20 cellular contexts compared by ENCODE assay signal in the genomic region with DNA sequence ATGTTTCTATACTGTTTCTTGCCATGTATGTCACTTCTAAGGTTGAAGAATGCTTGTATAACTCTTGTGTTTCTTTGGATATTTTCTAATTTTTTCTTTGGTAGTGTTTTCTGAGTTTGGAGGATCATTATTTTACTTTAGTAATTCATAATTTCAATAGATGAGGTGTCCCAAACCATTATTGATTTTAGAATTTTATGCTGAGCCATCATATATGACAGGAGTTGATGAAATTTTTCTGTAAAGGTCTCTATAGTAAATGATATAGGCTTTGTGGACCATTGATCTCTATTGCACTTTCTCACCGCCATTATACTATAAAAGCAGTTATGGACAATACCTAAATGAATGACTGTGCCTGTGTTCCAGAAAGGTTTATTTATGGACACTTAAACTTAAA.
A peak's percentile ranks its signal among the peaks of the same experiment; 100 is the strongest.
DNase-seq lines count a peak whose midpoint lies in the region; ATAC-seq, FAIRE-seq and TF ChIP-seq lines count a peak whose summit lies in the region.
"Had no signal": no experiment of that assay in that cellular context is flagged by ENCODE, and none has a peak within 500 bp of the region (broad histone marks: within the 10 kb centered on the region; RNA-seq: fewer than 3 reads in every experiment).

No MANE protein-coding gene starts in this region.

- H3K4me1 ChIP-seq in A549 (no peaks in the 10 kb centered on the region), K562 (replicated peaks in 1 of 2; ENCODE audit: control insufficient read depth in 2 of 2, insufficient read depth in 2 of 2, low read length in 2 of 2) (no peaks in the 10 kb centered on the region)
- H3K4me1 ChIP-seq: BLaER1 treated with 17β-estradiol and CSF1 and Interleukin-3, amounts not matched to agents 10 nM and 100 nM; Caco-2 had no signal

- POLR2A ChIA-PET in A549 (lab: Yijun Ruan, JAX) (no interaction called here), K562 (lab: Yijun Ruan, JAX) (no interaction called here)

- H3K9me1 ChIP-seq in K562 (ENCODE audit: control insufficient read depth, insufficient read depth, low read length): no peaks in the 10 kb centered on the region

- 19% methylated on average over 1 of the region's 1 CpG for WGBS in A549 (ENCODE audit: missing lambda C conversion rate)
- 4% methylated on average over 1 of the region's 1 CpG for WGBS in K562 (ENCODE audit: insufficient coverage, low coverage, missing lambda C conversion rate)

- H3K9ac ChIP-seq in K562 (ENCODE audit: insufficient read depth in 1 of 2, low read depth in 2 of 2, low read length in 2 of 2): no peak overlapping the region
- H3K9ac ChIP-seq: BLaER1 treated with 17β-estradiol and CSF1 and Interleukin-3, amounts not matched to agents 10 nM and 100 nM had no signal

- no peaks in the 10 kb centered on the region for H3K79me2 ChIP-seq in K562 (ENCODE audit: control insufficient read depth, insufficient read depth, low read length)

- no peaks in the 10 kb centered on the region for H3K27me3 ChIP-seq in K562 (ENCODE audit: control insufficient read depth in 2 of 2, insufficient read depth in 2 of 2, low read length in 2 of 2)
- no peaks in the 10 kb centered on the region for H3K27me3 ChIP-seq in WERI-Rb-1 (ENCODE audit: insufficient read depth, low read depth, severe bottlenecking)
- H3K27me3 ChIP-seq: BLaER1 treated with 17β-estradiol and CSF1 and Interleukin-3, amounts not matched to agents 10 nM and 100 nM had no signal

- H3K4me3 ChIP-seq in A549 (no peak overlapping the region), K562 (no peak overlapping the region), WERI-Rb-1 (ENCODE audit: low read depth, low read length) (no peak overlapping the region)
- H3K4me3 ChIP-seq: BLaER1 treated with 17β-estradiol and CSF1 and Interleukin-3, amounts not matched to agents 10 nM and 100 nM had no signal

- no peak for TF ChIP-seq RAD21 in A549 (conservative IDR thresholded peaks at IDR 0.05 in 1 of 2, IDR thresholded peaks at IDR 0.05 in 1 of 2)
- TF ChIP-seq RAD21 in K562 (CRISPR knock-in tag; conservative IDR thresholded peaks at IDR 0.05 in 1 of 2, IDR thresholded peaks at IDR 0.05 in 1 of 2): no peak

- ATAC-seq in A549 (no peak), K562 (no peak), GM21526 (IDR thresholded peaks at IDR 0.05; ENCODE audit: low FRiP score, unreplicated experiment) (no peak)
- ATAC-seq: CD8-positive, alpha-beta T cell had no signal

- H2AFZ ChIP-seq in K562 (ENCODE audit: low read depth, low read length): no peak overlapping the region

- BruUV-seq in K562 (replicated peaks; lab: Mats Ljungman, UMichigan): no TSS peak

- H3K36me3 ChIP-seq in K562 (ENCODE audit: control insufficient read depth, insufficient read depth, low read length) (no peaks in the 10 kb centered on the region), WERI-Rb-1 (no peaks in the 10 kb centered on the region)
- H3K36me3 ChIP-seq: BLaER1 treated with 17β-estradiol and CSF1 and Interleukin-3, amounts not matched to agents 10 nM and 100 nM had no signal

- FAIRE-seq in A204.1 (lab: Jason Lieb, UNC) (peak; percentile 51), A549 (lab: Jason Lieb, UNC) (no peak), K562 (lab: Jason Lieb, UNC) (no peak)
- FAIRE-seq: D721Med, G401.6, GM12891, GM19239 had no signal

- no peak for DNase-seq in A549 (ENCODE audit: low read depth in 1 of 2, low spot score in 1 of 2)
- DNase-seq in K562 (ENCODE audit: extremely low read depth in 1 of 4, low spot score in 3 of 4): no peak
- no peak for DNase-seq in NCI-H526 treated with DMSO at 0.1 percent for 48 hours (lab: John Stamatoyannopoulos, UW)
- no peak for DNase-seq in WERI-Rb-1
- DNase-seq: 8988T; ACHN; Caco-2; Calu3; CD4-positive, alpha-beta T cell; CD8-positive, alpha-beta T cell; DMS79 treated with DMSO at 0.1 percent for 48 hours; GF-D8 had no signal

- H3K27ac ChIP-seq in A549 (no peak overlapping the region), K562 (ENCODE audit: extremely low read depth, low read depth, low read length) (no peak overlapping the region), WERI-Rb-1 (no peak overlapping the region)
- H3K27ac ChIP-seq: BLaER1 treated with 17β-estradiol and CSF1 and Interleukin-3, amounts not matched to agents 10 nM and 100 nM; C4-2B had no signal

- TF ChIP-seq EP300 in A549 (IDR thresholded peaks at IDR 0.05) (no peak), K562 (IDR thresholded peaks at IDR 0.05; ENCODE audit: low read length) (no peak)

- H3K9me3 ChIP-seq in A549 (no peaks in the 10 kb centered on the region), K562 (replicated peaks; ENCODE audit: control insufficient read depth, insufficient read depth, low read depth, low read length) (no peaks in the 10 kb centered on the region), WERI-Rb-1 (ENCODE audit: severe bottlenecking) (no peaks in the 10 kb centered on the region)
- H3K9me3 ChIP-seq: BLaER1 treated with 17β-estradiol and CSF1 and Interleukin-3, amounts not matched to agents 10 nM and 100 nM; Caco-2 had no signal

- TF ChIP-seq CTCF in A549 (IDR thresholded peaks at IDR 0.05): no peak
- TF ChIP-seq CTCF in K562 (IDR thresholded peaks at IDR 0.05 in 2 of 3, conservative IDR thresholded peaks at IDR 0.05 in 1 of 3; ENCODE audit: insufficient read depth in 2 of 3, low read depth in 1 of 3, low read length in 3 of 3): no peak
- TF ChIP-seq CTCF in WERI-Rb-1 (IDR thresholded peaks at IDR 0.05; ENCODE audit: low read depth, low read length): no peak

- in situ Hi-C loops in K562 (cut with MboI): no loop called here

- H3K4me2 ChIP-seq in A549 (no peak overlapping the region), K562 (ENCODE audit: insufficient read depth, low read length) (no peak overlapping the region)
- H3K4me2 ChIP-seq: BLaER1 treated with 17β-estradiol and CSF1 and Interleukin-3, amounts not matched to agents 10 nM and 100 nM had no signal

- CTCF ChIA-PET in A549 (lab: Yijun Ruan, JAX) (no interaction called here), K562 (lab: Yijun Ruan, JAX; ENCODE audit: low intra/inter-chr PET ratio) (no interaction called here)

- TF ChIP-seq POLR2A in A549 (IDR thresholded peaks at IDR 0.05; ENCODE audit: low read length) (no peak), K562 (conservative IDR thresholded peaks at IDR 0.05) (no peak)

- intact Hi-C loops in K562 (cut with micrococcal nuclease): no loop called here

- H4K20me1 ChIP-seq in K562 (replicated peaks; ENCODE audit: control insufficient read depth, insufficient read depth, low read length): no peaks in the 10 kb centered on the region
- H4K20me1 ChIP-seq: BLaER1 treated with 17β-estradiol and CSF1 and Interleukin-3, amounts not matched to agents 10 nM and 100 nM had no signal

TF ChIP-seq in A549, 52 proteins besides CTCF, POLR2A, EP300 and RAD21:
- TF ChIP-seq KDM1A (IDR thresholded peaks at IDR 0.05; ENCODE audit: low read depth) (no peak), CBX2 (IDR thresholded peaks at IDR 0.05; ENCODE audit: borderline replicate concordance, low read depth) (no peak), MAFK (IDR thresholded peaks at IDR 0.05; ENCODE audit: partially characterized antibody) (peak; percentile 71), HDAC2 (IDR thresholded peaks at IDR 0.05) (no peak), TP53 (CRISPR knock-in tag; IDR thresholded peaks at IDR 0.05) (no peak), GATA3 (IDR thresholded peaks at IDR 0.05; ENCODE audit: borderline replicate concordance) (no peak)
TF ChIP-seq in A549: peak in this region for 1.

TF ChIP-seq in K562, 482 proteins besides CTCF, POLR2A, EP300 and RAD21:
- TF ChIP-seq ZKSCAN1 (IDR thresholded peaks at IDR 0.05; ENCODE audit: low read depth, low read length) (no peak), SAFB (IDR thresholded peaks at IDR 0.05; ENCODE audit: borderline replicate concordance, low read depth, low read length) (no peak), NCOA4 (IDR thresholded peaks at IDR 0.05; ENCODE audit: partially characterized antibody) (no peak), MAFF (IDR thresholded peaks at IDR 0.05; ENCODE audit: low read length) (peak; percentile 65), MAFG (tag; conservative IDR thresholded peaks at IDR 0.05) (peak; percentile 70), ZNF445 (CRISPR knock-in tag; IDR thresholded peaks at IDR 0.05; ENCODE audit: low read depth) (no peak), MAFK (IDR thresholded peaks at IDR 0.05; ENCODE audit: low read length) (peak; percentile 68; the same call in 1 of the 2 replicates), NONO (IDR thresholded peaks at IDR 0.05; ENCODE audit: low read depth in 2 of 2, low read length in 1 of 2) (no peak), ZNF316 (IDR thresholded peaks at IDR 0.05) (peak; percentile 84), BCOR (IDR thresholded peaks at IDR 0.05) (no peak), SMARCE1 (IDR thresholded peaks at IDR 0.05) (no peak), ARID2 (IDR thresholded peaks at IDR 0.05) (no peak)
- TF ChIP-seq, protein P1, sequence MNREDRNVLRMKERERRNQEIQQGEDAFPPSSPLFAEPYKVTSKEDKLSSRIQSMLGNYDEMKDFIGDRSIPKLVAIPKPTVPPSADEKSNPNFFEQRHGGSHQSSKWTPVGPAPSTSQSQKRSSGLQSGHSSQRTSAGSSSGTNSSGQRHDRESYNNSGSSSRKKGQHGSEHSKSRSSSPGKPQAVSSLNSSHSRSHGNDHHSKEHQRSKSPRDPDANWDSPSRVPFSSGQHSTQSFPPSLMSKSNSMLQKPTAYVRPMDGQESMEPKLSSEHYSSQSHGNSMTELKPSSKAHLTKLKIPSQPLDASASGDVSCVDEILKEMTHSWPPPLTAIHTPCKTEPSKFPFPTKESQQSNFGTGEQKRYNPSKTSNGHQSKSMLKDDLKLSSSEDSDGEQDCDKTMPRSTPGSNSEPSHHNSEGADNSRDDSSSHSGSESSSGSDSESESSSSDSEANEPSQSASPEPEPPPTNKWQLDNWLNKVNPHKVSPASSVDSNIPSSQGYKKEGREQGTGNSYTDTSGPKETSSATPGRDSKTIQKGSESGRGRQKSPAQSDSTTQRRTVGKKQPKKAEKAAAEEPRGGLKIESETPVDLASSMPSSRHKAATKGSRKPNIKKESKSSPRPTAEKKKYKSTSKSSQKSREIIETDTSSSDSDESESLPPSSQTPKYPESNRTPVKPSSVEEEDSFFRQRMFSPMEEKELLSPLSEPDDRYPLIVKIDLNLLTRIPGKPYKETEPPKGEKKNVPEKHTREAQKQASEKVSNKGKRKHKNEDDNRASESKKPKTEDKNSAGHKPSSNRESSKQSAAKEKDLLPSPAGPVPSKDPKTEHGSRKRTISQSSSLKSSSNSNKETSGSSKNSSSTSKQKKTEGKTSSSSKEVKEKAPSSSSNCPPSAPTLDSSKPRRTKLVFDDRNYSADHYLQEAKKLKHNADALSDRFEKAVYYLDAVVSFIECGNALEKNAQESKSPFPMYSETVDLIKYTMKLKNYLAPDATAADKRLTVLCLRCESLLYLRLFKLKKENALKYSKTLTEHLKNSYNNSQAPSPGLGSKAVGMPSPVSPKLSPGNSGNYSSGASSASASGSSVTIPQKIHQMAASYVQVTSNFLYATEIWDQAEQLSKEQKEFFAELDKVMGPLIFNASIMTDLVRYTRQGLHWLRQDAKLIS (CRISPR knock-in tag; IDR thresholded peaks at IDR 0.05): no peak
